Comparison of ENCODE assay signal across 25 cellular contexts in genomic region chr5:112264151-112264550, GRCh38.
"Had no signal": no experiment of that assay in that cellular context is flagged by ENCODE, and none has a peak within 500 bp of the region (broad histone marks: within the 10 kb centered on the region; RNA-seq: fewer than 3 reads in every experiment).

No MANE protein-coding gene starts in this region.

- H3K27me3 ChIP-seq: stomach, suprapubic skin, testis, tibial artery, tibial nerve, transverse colon, upper lobe of left lung, upper lobe of right lung, uterus, vagina had no signal

- DNase-seq: stimulated activated CD4-positive, alpha-beta T cell treated with anti-CD3 and anti-CD28 coated beads, Interleukin-2, amount 100 ng/mL, for 48 hours; stimulated activated CD4-positive, alpha-beta T cell treated with anti-CD3 and anti-CD28 coated beads, Interleukin-4, amount 100 ng/mL, for 1 hour; stimulated activated CD4-positive, alpha-beta T cell treated with anti-CD3 and anti-CD28 coated beads, Interleukin-4, amount 100 ng/mL, for 24 hours; stimulated activated CD4-positive, alpha-beta T cell treated with anti-CD3 and anti-CD28 coated beads, Interleukin-4, amount 100 ng/mL, for 4 hours; stimulated activated CD8-positive, alpha-beta memory T cell treated with anti-CD3 and anti-CD28 coated beads, Interleukin-4, amount 100 ng/mL, for 48 hours; stimulated activated naive B cell treated with anti-CD40 and anti-IgM and Interleukin-4, amounts not matched to agents 10 μg/mL and 1 μg/mL and 100 μg/mL, for 72 hours; stimulated activated naive CD4-positive, alpha-beta T cell; stimulated activated naive CD4-positive, alpha-beta T cell treated with Interleukin-2 at 50 U/mL for 16 hours; stimulated activated naive CD8-positive, alpha-beta T cell treated with anti-CD3 and anti-CD28 coated beads, Interleukin-15, amount 100 ng/mL, for 72 hours; stimulated activated naive CD8-positive, alpha-beta T cell treated with anti-CD3 and anti-CD28 coated beads, Interleukin-15, Interleukin-2, amounts not matched to agents 100 U/mL and 50 U/mL, for 24 hours; stomach; substantia nigra; testis; tibial artery; transverse colon; trophoblast cell; upper lobe of left lung; upper lobe of right lung; uterus had no signal

- ATAC-seq: stimulated activated effector memory CD8-positive, alpha-beta T cell treated with anti-CD3 and anti-CD28 coated beads, Interleukin-12 subunit alpha, Interleukin-12 subunit beta, amount 100 ng/mL, for 72 hours; stimulated activated memory B cell treated with anti-CD40 and anti-IgM and Interleukin-4, amounts not matched to agents 10 μg/mL and 1 μg/mL and 100 μg/mL, for 72 hours; stimulated activated naive B cell treated with anti-CD40 and anti-IgM and Interleukin-4, amounts not matched to agents 10 μg/mL and 1 μg/mL and 100 μg/mL, for 72 hours; stimulated activated naive CD8-positive, alpha-beta T cell treated with anti-CD3 and anti-CD28 coated beads, Interleukin-15, amount 100 ng/mL, for 72 hours; stimulated activated naive CD8-positive, alpha-beta T cell treated with anti-CD3 and anti-CD28 coated beads, Interleukin-15, Interleukin-2, amounts not matched to agents 100 U/mL and 50 U/mL, for 24 hours had no signal

- H3K27ac ChIP-seq: stomach, suprapubic skin, testis, thoracic aorta, tibial artery, tibial nerve, transverse colon, upper lobe of left lung, upper lobe of right lung, uterus, vagina had no signal

- H3K4me1 ChIP-seq: stomach, suprapubic skin, testis, tibial artery, tibial nerve, transverse colon, upper lobe of left lung, upper lobe of right lung, uterus, vagina had no signal

- H3K4me3 ChIP-seq: stomach, suprapubic skin, testis, thoracic aorta, tibial artery, tibial nerve, transverse colon, upper lobe of left lung, upper lobe of right lung, uterus, vagina had no signal

- H3K36me3 ChIP-seq: thoracic aorta, transverse colon, uterus had no signal

- H3K9me3 ChIP-seq: stomach, suprapubic skin, testis, thoracic aorta, tibial artery, tibial nerve, transverse colon, upper lobe of left lung, upper lobe of right lung, uterus, vagina had no signal
